Comparison of ENCODE assay signal across 22 cellular contexts in genomic region chr7:40772096-40772495, GRCh38.
"Had no signal": no experiment of that assay in that cellular context is flagged by ENCODE, and none has a peak within 500 bp of the region (broad histone marks: within the 10 kb centered on the region; RNA-seq: fewer than 3 reads in every experiment).

No MANE protein-coding gene starts in this region.

- H3K9ac ChIP-seq: KMS-11 had no signal

- H3K4me3 Mint-ChIP-seq: IgD-negative memory B cell had no signal

- H3K36me3 Mint-ChIP-seq: IgD-negative memory B cell had no signal

- H3K4me3 ChIP-seq: K562 had no signal

- FAIRE-seq: HTR-8/SVneo, K562 had no signal

- DNase-seq: Kasumi-1, MM.1S, NCI-H1092 treated with DMSO at 0.1 percent for 48 hours, NCI-H1436, NCI-H187, NCI-H2029, NCI-H2081 treated with DMSO at 0.1 percent for 48 hours, NCI-H2171, NCI-H226, NCI-H446, NCI-H510A, NCI-H524 treated with DMSO at 0.1 percent for 48 hours, NCI-H69, NCI-H774, PC-3, SHP77 had no signal

- H3K4me1 Mint-ChIP-seq: IgD-negative memory B cell had no signal

- H3K27ac ChIP-seq: HL-60, KMS-11, RWPE1 had no signal

- H3K27me3 Mint-ChIP-seq: IgD-negative memory B cell had no signal

- H3K4me2 ChIP-seq: KMS-11 had no signal
